Comparison of ENCODE assay signal across 34 cellular contexts in the genomic region with DNA sequence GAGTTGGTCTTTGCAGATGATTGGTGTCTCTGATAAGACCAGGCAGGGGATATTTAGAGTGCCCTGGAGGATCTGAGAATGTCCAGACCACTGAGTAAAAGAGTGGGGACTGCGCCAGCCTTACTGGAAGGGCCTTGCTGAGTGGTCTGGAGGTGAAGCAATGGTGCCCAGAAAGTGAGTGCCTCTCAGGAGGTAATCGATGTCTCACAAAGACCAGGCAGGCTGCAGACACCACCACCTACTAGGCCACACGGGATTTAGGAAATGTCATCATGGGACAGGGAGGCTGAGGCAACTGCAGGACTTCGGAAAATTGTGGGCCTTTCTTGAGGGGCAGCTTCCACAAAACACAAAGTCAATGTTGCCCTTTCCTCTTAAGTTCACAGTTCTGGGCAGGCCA. TPM values are rescaled to one million over a fixed set of nuclear protein-coding genes. Genes with fewer than 3 reads are reported as not detected.
"Had no signal": no experiment of that assay in that cellular context is flagged by ENCODE, and none has a peak within 500 bp of the region (broad histone marks: within the 10 kb centered on the region; RNA-seq: fewer than 3 reads in every experiment).

No MANE protein-coding gene starts in this region.

- H3K27me3 Mint-ChIP-seq: activated B cell treated with CpG ODN at 0.5 μM for 24 hours had no signal

- H3K27ac ChIP-seq: brain microvascular endothelial cell, esophagus muscularis mucosa, foreskin keratinocyte, gastrocnemius medialis, heart left ventricle, WERI-Rb-1 had no signal

- H3K27me3 ChIP-seq: brain microvascular endothelial cell, esophagus muscularis mucosa had no signal

- H3K36me3 ChIP-seq: brain microvascular endothelial cell, esophagus muscularis mucosa, gastrocnemius medialis, heart left ventricle, WERI-Rb-1 had no signal

- H3K4me3 ChIP-seq: esophagus muscularis mucosa, gastrocnemius medialis, heart left ventricle had no signal

- H3K9me3 Mint-ChIP-seq: activated B cell treated with CpG ODN at 0.5 μM for 24 hours; activated CD4-positive, alpha-beta memory T cell treated with anti-CD3 and anti-CD28 coated beads for 36 hours; activated CD4-positive, alpha-beta T cell treated with anti-CD3 and anti-CD28 coated beads, Interleukin-2, amount 10 ng/mL, durations not matched to agents 24 days and 14 days; activated T-cell treated with anti-CD3 and anti-CD28 coated beads, Interleukin-2, amount 50 U/mL, for 4 hours; activated T-helper 17 cell treated with anti-CD3 and anti-CD28 coated beads, Interleukin-2, amount 50 U/mL, for 72 hours; central memory CD8-positive, alpha-beta T cell; effector memory CD8-positive, alpha-beta T cell; T-helper 2 cell treated with Interferon-gamma antibody and Interleukin-4, amounts not matched to agents 5 μg/mL and 100 μg/mL, for 36 hours had no signal

- H3K4me3 Mint-ChIP-seq: activated B cell treated with CpG ODN at 0.5 μM for 24 hours; activated CD4-positive, alpha-beta memory T cell treated with anti-CD3 and anti-CD28 coated beads for 36 hours; activated CD4-positive, alpha-beta T cell treated with anti-CD3 and anti-CD28 coated beads, Interleukin-2, amount 10 ng/mL, durations not matched to agents 24 days and 14 days; activated CD8-positive, alpha-beta T cell treated with anti-CD3 and anti-CD28 coated beads, Interleukin-2, amount 10 ng/mL, durations not matched to agents 7 days and 5 days; activated naive CD8-positive, alpha-beta T cell; activated T-cell treated with anti-CD3 and anti-CD28 coated beads, Interleukin-2, amount 50 U/mL, for 4 hours; activated T-helper 17 cell treated with anti-CD3 and anti-CD28 coated beads, Interleukin-2, amount 50 U/mL, for 72 hours; central memory CD8-positive, alpha-beta T cell; effector memory CD8-positive, alpha-beta T cell; T-helper 17 cell; T-helper 2 cell treated with Interferon-gamma antibody and Interleukin-4, amounts not matched to agents 5 μg/mL and 100 μg/mL, for 36 hours had no signal

- ATAC-seq: activated CD4-positive, CD25-positive, alpha-beta regulatory T cell treated with anti-CD3 and anti-CD28 coated beads, Interleukin-2, amount 50 U/mL, for 24 hours; activated CD8-positive, alpha-beta T cell treated with anti-CD3 and anti-CD28 coated beads, Interleukin-2, amount 10 ng/mL, durations not matched to agents 7 days and 5 days; activated T-cell treated with anti-CD3 and anti-CD28 coated beads, Interleukin-2, amount 50 U/mL, for 4 hours; activated T-helper 17 cell treated with anti-CD3 and anti-CD28 coated beads, Interleukin-2, amount 50 U/mL, for 72 hours; effector memory CD8-positive, alpha-beta T cell; foreskin keratinocyte; gastrocnemius medialis; heart left ventricle; T-helper 17 cell had no signal

- DNase-seq: activated B cell treated with CpG ODN at 0.5 μM for 24 hours; activated CD4-positive, alpha-beta memory T cell treated with anti-CD3 and anti-CD28 coated beads for 36 hours; activated CD4-positive, alpha-beta T cell treated with anti-CD3 and anti-CD28 coated beads, Interleukin-2, amount 10 ng/mL, durations not matched to agents 24 days and 14 days; activated CD8-positive, alpha-beta T cell treated with anti-CD3 and anti-CD28 coated beads, Interleukin-2, amount 10 ng/mL, durations not matched to agents 7 days and 5 days; activated effector memory CD4-positive, alpha-beta T cell treated with Interleukin-2 at 50 U/mL for 16 hours; activated gamma-delta T cell treated with Interleukin-2 at 50 U/mL for 16 hours; activated naive CD4-positive, alpha-beta T cell treated with anti-CD3 and anti-CD28 coated beads, Interleukin-2, amount 50 U/mL, for 16 hours; activated naive CD4-positive, alpha-beta T cell treated with Interleukin-2 at 50 U/mL for 16 hours; activated T-cell treated with anti-CD3 and anti-CD28 coated beads, Interleukin-2, amount 50 U/mL, for 4 hours; amniotic stem cell; anterior cingulate cortex; brain microvascular endothelial cell; cortex of kidney; dermis blood vessel endothelial cell; effector CD4-positive, alpha-beta T cell; effector memory CD8-positive, alpha-beta T cell; erythroblast; foreskin keratinocyte; gastrocnemius medialis; glutamatergic neuron; heart left ventricle; T-helper 1 cell; T-helper 17 cell; T1000; WERI-Rb-1 had no signal

- H3K9me3 ChIP-seq: esophagus muscularis mucosa, gastrocnemius medialis, heart left ventricle had no signal

- H3K4me1 Mint-ChIP-seq: activated T-helper 17 cell treated with anti-CD3 and anti-CD28 coated beads, Interleukin-2, amount 50 U/mL, for 72 hours; central memory CD8-positive, alpha-beta T cell; T-helper 17 cell had no signal

- FAIRE-seq: astrocyte, bronchial epithelial cell, colon had no signal

- H3K27ac Mint-ChIP-seq: activated B cell treated with CpG ODN at 0.5 μM for 24 hours; activated CD4-positive, alpha-beta memory T cell treated with anti-CD3 and anti-CD28 coated beads for 36 hours; activated CD4-positive, alpha-beta T cell treated with anti-CD3 and anti-CD28 coated beads, Interleukin-2, amount 10 ng/mL, durations not matched to agents 24 days and 14 days; activated CD8-positive, alpha-beta T cell treated with anti-CD3 and anti-CD28 coated beads, Interleukin-2, amount 10 ng/mL, durations not matched to agents 7 days and 5 days; activated naive CD8-positive, alpha-beta T cell; activated T-helper 17 cell treated with anti-CD3 and anti-CD28 coated beads, Interleukin-2, amount 50 U/mL, for 72 hours; effector memory CD8-positive, alpha-beta T cell; T-helper 17 cell; T-helper 2 cell treated with Interferon-gamma antibody and Interleukin-4, amounts not matched to agents 5 μg/mL and 100 μg/mL, for 36 hours had no signal

RNA-seq across cellular contexts. Expression of a gene that starts 57.2 kb away (rescaled TPM):
- total RNA-seq: activated CD4-positive, alpha-beta memory T cell treated with anti-CD3 and anti-CD28 coated beads for 36 hours; activated CD8-positive, alpha-beta T cell treated with anti-CD3 and anti-CD28 coated beads, Interleukin-2, amount 10 ng/mL, durations not matched to agents 7 days and 5 days had no signal
